ENCODE assay signal across 8 cellular contexts in genomic region chr19:45179063-45179847, GRCh38. TPM values are rescaled to one million over a fixed set of nuclear protein-coding genes. Genes with fewer than 3 reads are reported as not detected.
DNase-seq lines count a peak whose midpoint lies in the region; ATAC-seq and TF ChIP-seq lines count a peak whose summit lies in the region.

No MANE protein-coding gene starts in this region.

- no peaks in the 10 kb centered on the region for H3K27me3 ChIP-seq in SU-DHL-6 (ENCODE audit: low read length)
- H3K27me3 ChIP-seq in right lobe of liver, result no peaks in the 10 kb centered on the region

- H3K27me3 Mint-ChIP-seq in stimulated activated naive CD8-positive, alpha-beta T cell treated with anti-CD3 and anti-CD28 coated beads, Interleukin-15, amount 100 ng/mL, for 72 hours, result no peaks in the 10 kb centered on the region

- intact Hi-C loops in right lobe of liver (cut with DNase I), result no loop called here

- H3K9ac ChIP-seq in SU-DHL-6 (ENCODE audit: low read length), result peak overlapping the region; percentile 73

- DNase-seq in NCI-H1417 (lab: John Stamatoyannopoulos, UW), result peak; percentile 26 to 76 (median 50)
- no peak for DNase-seq in NCI-H1417 treated with DMSO at 0.1 percent for 48 hours (lab: John Stamatoyannopoulos, UW)
- peak in 8 of 61 donors; percentile 8 to 55 (median 40) for DNase-seq in caudate nucleus (lab: John Stamatoyannopoulos, UW)
- DNase-seq in right lobe of liver, result peak; percentile 66 to 70 (median 67)
- peak; percentile 45 to 46 for DNase-seq in stimulated activated naive CD8-positive, alpha-beta T cell treated with anti-CD3 and anti-CD28 coated beads, Interleukin-15, amount 100 ng/mL, for 72 hours

- peaks cover 32% of the 10 kb centered on the region for H3K4me1 Mint-ChIP-seq in stimulated activated naive CD8-positive, alpha-beta T cell treated with anti-CD3 and anti-CD28 coated beads, Interleukin-15, amount 100 ng/mL, for 72 hours

- no peak for TF ChIP-seq POLR2A in right lobe of liver (IDR thresholded peaks at IDR 0.05)

- ATAC-seq in right lobe of liver (peak in 1 of 4 donors; percentile 2), HG03159 (IDR thresholded peaks at IDR 0.05; ENCODE audit: unreplicated experiment) (no peak), HG02571 (IDR thresholded peaks at IDR 0.05; ENCODE audit: unreplicated experiment) (no peak)
- no peak for ATAC-seq in stimulated activated naive CD8-positive, alpha-beta T cell treated with anti-CD3 and anti-CD28 coated beads, Interleukin-15, amount 100 ng/mL, for 72 hours

- H3K4me1 ChIP-seq in right lobe of liver, result peaks cover 0 to 31% (median 10%) of the 10 kb centered on the region in 4 donors

- TF ChIP-seq CTCF in SU-DHL-6 (IDR thresholded peaks at IDR 0.05; ENCODE audit: insufficient read depth, low read length, poor library complexity, severe bottlenecking) (no peak), right lobe of liver (IDR thresholded peaks at IDR 0.05) (no peak)

- H3K9me2 ChIP-seq in SU-DHL-6 (replicated peaks; ENCODE audit: insufficient read depth, low read length), result no peaks in the 10 kb centered on the region

- no peaks in the 10 kb centered on the region for H3F3A ChIP-seq in SU-DHL-6 (ENCODE audit: insufficient read depth)

- no peaks in the 10 kb centered on the region for H3K9me3 Mint-ChIP-seq in stimulated activated naive CD8-positive, alpha-beta T cell treated with anti-CD3 and anti-CD28 coated beads, Interleukin-15, amount 100 ng/mL, for 72 hours

- H3K36me3 ChIP-seq in SU-DHL-6 (ENCODE audit: low read length), result no peaks in the 10 kb centered on the region
- H3K36me3 ChIP-seq in right lobe of liver, result no peaks in the 10 kb centered on the region

- peak overlapping the region; percentile 82 to 97 for H3K27ac Mint-ChIP-seq in stimulated activated naive CD8-positive, alpha-beta T cell treated with anti-CD3 and anti-CD28 coated beads, Interleukin-15, amount 100 ng/mL, for 72 hours

- H3K27ac ChIP-seq in SU-DHL-6 (ENCODE audit: low read depth, low read length), result peak overlapping the region; percentile 65
- peak overlapping the region; percentile 14 for H3K27ac ChIP-seq in caudate nucleus (ENCODE audit: low read depth, low read length)
- peak overlapping the region; percentile 66 to 78 (median 72) for H3K27ac ChIP-seq in right lobe of liver

- peak overlapping the region; percentile 79 for H3K4me2 ChIP-seq in SU-DHL-6 (ENCODE audit: low read depth, low read length, poor library complexity, severe bottlenecking)

- H3K79me2 ChIP-seq in SU-DHL-6 (ENCODE audit: insufficient read depth, low read length), result peaks cover 21% of the 10 kb centered on the region; the same call in 1 of the 2 replicates

- 0% methylated on average over 33 of the region's 92 CpGs for WGBS in right lobe of liver (ENCODE audit: insufficient coverage, low coverage, low lambda C conversion rate, missing lambda C conversion rate)

- H4K20me1 ChIP-seq in SU-DHL-6 (ENCODE audit: low read depth, low read length), result no peaks in the 10 kb centered on the region

- H3K9me3 ChIP-seq in SU-DHL-6 (ENCODE audit: insufficient read depth, low read length), result no peaks in the 10 kb centered on the region
- no peaks in the 10 kb centered on the region for H3K9me3 ChIP-seq in right lobe of liver

- peak overlapping the region; percentile 86 to 87 for H3K4me3 Mint-ChIP-seq in stimulated activated naive CD8-positive, alpha-beta T cell treated with anti-CD3 and anti-CD28 coated beads, Interleukin-15, amount 100 ng/mL, for 72 hours

- H2AFZ ChIP-seq in SU-DHL-6 (ENCODE audit: low read depth, low read length, severe bottlenecking), result peak overlapping the region; percentile 90

- H3K4me3 ChIP-seq in SU-DHL-6 (ENCODE audit: insufficient read depth, low read length, poor library complexity, severe bottlenecking) (peak overlapping the region; percentile 90), right lobe of liver (peak overlapping the region; percentile 64 to 86 (median 84))

RNA-seq across cellular contexts. Expression of gene BLOC1S3, which starts 0.7 kb away (rescaled TPM):
- total RNA-seq in right lobe of liver, result 10 to 100 TPM in 1 of 6 experiments, 1 to 10 TPM in 5; 4.7 to 17.0 (median 6.1) TPM

RNA-seq across cellular contexts. Expression of gene TRAPPC6A, which starts 1.2 kb away (rescaled TPM):
- 10 to 100 TPM; 13.1 to 33.3 (median 23.7) TPM for total RNA-seq in right lobe of liver

RNA-seq across cellular contexts. Expression of gene NKPD1, which starts 18.5 kb away (rescaled TPM):
- total RNA-seq in right lobe of liver, result under 1 TPM in 1 of 6 experiments, not detected in 5; 0.06 TPM

Comparison
In these comparisons a context has a peak if more than half of its experiments do, and no peak if none do; other contexts are left out.
1. H3K27ac ChIP-seq: peak in every context shown above with its lines; median percentile 72 in right lobe of liver; 65 in SU-DHL-6; 14 in caudate nucleus.